In genomic region chr3:113745273-113746068, GRCh38 we compare ENCODE assay signal across 8 cellular contexts. TPM values are rescaled to one million over a fixed set of nuclear protein-coding genes. Genes with fewer than 3 reads are reported as not detected.
DNase-seq lines count a peak whose midpoint lies in the region; ATAC-seq and TF ChIP-seq lines count a peak whose summit lies in the region.

No MANE protein-coding gene starts in this region.

- peak overlapping the region; percentile 100 for H3K4me2 ChIP-seq in OCI-LY7 (ENCODE audit: low read length)

- H3K27me3 Mint-ChIP-seq in Calu3 (ENCODE audit: unreplicated experiment): no peaks in the 10 kb centered on the region
- no peaks in the 10 kb centered on the region for H3K27me3 Mint-ChIP-seq in IgD-negative memory B cell

- intact Hi-C loops in Calu3 (cut with micrococcal nuclease; ENCODE audit: unreplicated experiment) (no loop called here), OCI-LY7 (cut with micrococcal nuclease; ENCODE audit: unreplicated experiment) (loop anchor here (1.0 to 5.0 kb wide), 10 partner anchors 9 to 727 kb away; partner anchors contain the start of genes CCDC191, QTRT2, USF3 and ZDHHC23)

- H3K9me3 ChIP-seq in OCI-LY7 (ENCODE audit: low read length) (no peaks in the 10 kb centered on the region), mucosa of stomach (ENCODE audit: control insufficient read depth, low read length) (no peaks in the 10 kb centered on the region)

- peak overlapping the region; percentile 53 for H2AFZ ChIP-seq in OCI-LY7 (ENCODE audit: low read length)

- H3K36me3 Mint-ChIP-seq in Calu3 (ENCODE audit: insufficient read depth, unreplicated experiment): peaks cover 43% of the 10 kb centered on the region
- H3K36me3 Mint-ChIP-seq in IgD-negative memory B cell: peaks cover 1% of the 10 kb centered on the region

- BruUV-seq in Calu3 (replicated peaks; lab: Mats Ljungman, UMichigan) (no TSS peak), OCI-LY7 (replicated peaks; lab: Mats Ljungman, UMichigan) (no TSS peak)

- H3K4me3 Mint-ChIP-seq in Calu3 (ENCODE audit: low read depth, unreplicated experiment): peak overlapping the region; percentile 100
- peak overlapping the region; percentile 92 to 100 (median 98) for H3K4me3 Mint-ChIP-seq in IgD-negative memory B cell

- H3K4me1 Mint-ChIP-seq in Calu3 (ENCODE audit: low read depth, unreplicated experiment) (peaks cover 34% of the 10 kb centered on the region), IgD-negative memory B cell (peaks cover 43 to 58% (median 54%) of the 10 kb centered on the region in 3 donors)

- peak; percentile 54 for ATAC-seq in GM21576 (IDR thresholded peaks at IDR 0.05; ENCODE audit: unreplicated experiment)

- POLR2A ChIA-PET in OCI-LY7 (lab: Charles Lee): interaction anchor here (0.6 to 1.7 kb wide), 14 partner anchors 9 to 895 kb away, joined by 3 to 9 read pairs (median 3); partner anchors contain the start of gene USF3

- H3K4me3 ChIP-seq in OCI-LY7 (ENCODE audit: low read depth, low read length, poor library complexity, severe bottlenecking) (peak overlapping the region; percentile 83), mucosa of stomach (ENCODE audit: low read length) (peak overlapping the region; percentile 56)

- H3K4me1 ChIP-seq in OCI-LY7 (ENCODE audit: insufficient read depth, low read length, poor library complexity, severe bottlenecking) (peaks cover 56% of the 10 kb centered on the region), mucosa of stomach (ENCODE audit: control insufficient read depth, insufficient read depth, low read length) (peaks cover 16% of the 10 kb centered on the region)

- DNase-seq in Calu3: peak; percentile 76
- DNase-seq in OCI-LY7 (ENCODE audit: low spot score): peak; percentile 88
- peak; percentile 69 for DNase-seq in activated T-cell treated with anti-CD3 and anti-CD28 coated beads for 4 hours
- DNase-seq in epithelial cell of prostate (ENCODE audit: low read depth, low spot score): peak; percentile 87
- DNase-seq in stimulated activated CD8-positive, alpha-beta memory T cell treated with anti-CD3 and anti-CD28 coated beads, Interleukin-7, amount 100 ng/mL, for 1 hour (ENCODE audit: low read depth in 2 of 2): peak; percentile 47 to 52

- no peaks in the 10 kb centered on the region for H3K27me3 ChIP-seq in mucosa of stomach (ENCODE audit: control insufficient read depth, insufficient read depth, low read length)

- H3K36me3 ChIP-seq in OCI-LY7 (ENCODE audit: insufficient read depth, low read length): peaks cover 43% of the 10 kb centered on the region
- no peaks in the 10 kb centered on the region for H3K36me3 ChIP-seq in mucosa of stomach (ENCODE audit: control insufficient read depth, insufficient read depth, low read length)

- TF ChIP-seq CTCF in Calu3 (IDR thresholded peaks at IDR 0.05; ENCODE audit: unreplicated experiment) (no peak), OCI-LY7 (conservative IDR thresholded peaks at IDR 0.05; ENCODE audit: low read length) (peak; percentile 85)

- CTCF ChIA-PET in Calu3 (lab: Charles Lee) (interaction anchor here (0.6 to 1.6 kb wide), 9 partner anchors 10 to 168 kb away, joined by 3 to 21 read pairs (median 6); partner anchors contain the start of gene GRAMD1C), OCI-LY7 (lab: Charles Lee; ENCODE audit: unreplicated experiment) (interaction anchor here (1.1 to 2.0 kb wide), 4 partner anchors 9 to 94 kb away, joined by 4 to 10 read pairs (median 6); partner anchors contain the start of gene GRAMD1C)

- H3K9ac ChIP-seq in mucosa of stomach (ENCODE audit: low read length): peak overlapping the region; percentile 99

- H3K27ac ChIP-seq in OCI-LY7 (ENCODE audit: low read depth, low read length, poor library complexity, severe bottlenecking) (peak overlapping the region; percentile 95), epithelial cell of prostate (peak overlapping the region; percentile 98)

- H3K9me3 Mint-ChIP-seq in Calu3 (ENCODE audit: low read depth, unreplicated experiment): no peaks in the 10 kb centered on the region
- H3K9me3 Mint-ChIP-seq in IgD-negative memory B cell: no peaks in the 10 kb centered on the region

- no peaks in the 10 kb centered on the region for H3K9me2 ChIP-seq in OCI-LY7 (ENCODE audit: insufficient read depth, low read length)

- H3K27ac Mint-ChIP-seq in Calu3 (ENCODE audit: unreplicated experiment) (peak overlapping the region; percentile 97), IgD-negative memory B cell (peak overlapping the region; percentile 95 to 100 (median 100))

- peaks cover 41% of the 10 kb centered on the region for H4K20me1 ChIP-seq in OCI-LY7 (ENCODE audit: insufficient read depth, low read length)

- peaks cover 84% of the 10 kb centered on the region for H3K79me2 ChIP-seq in OCI-LY7 (ENCODE audit: insufficient read depth, low read depth, low read length)

RNA-seq across cellular contexts. Expression of gene NAA50, which starts 0.6 kb away (rescaled TPM):
- 155 and 156 TPM in 2 replicates for total RNA-seq in Calu3 (2022)
- polyA plus RNA-seq in IgD-negative memory B cell: 104 TPM
- total RNA-seq in OCI-LY7 (2014; rRNA removed; shearing (Covaris generic)): 223 and 225 TPM in 2 replicates
- 159 and 172 TPM in 2 replicates for total RNA-seq in OCI-LY7 (2022)

RNA-seq across cellular contexts. Expression of gene ATP6V1A, which starts 1.4 kb away (rescaled TPM):
- total RNA-seq in Calu3 (2022) (56.6 and 65.2 TPM in 2 replicates), OCI-LY7 (2022) (63.2 and 77.3 TPM in 2 replicates)
- 26.7 TPM for polyA plus RNA-seq in IgD-negative memory B cell
- total RNA-seq in OCI-LY7 (2014; rRNA removed; shearing (Covaris generic)): 22.1 and 26.5 TPM in 2 replicates

RNA-seq across cellular contexts. Expression of gene USF3, which starts 49.0 kb away (rescaled TPM):
- total RNA-seq in Calu3 (2022): 10.2 and 10.7 TPM in 2 replicates
- polyA plus RNA-seq in IgD-negative memory B cell: 7.4 TPM
- total RNA-seq in OCI-LY7 (2014; rRNA removed; shearing (Covaris generic)): 8.0 and 11.7 TPM in 2 replicates
- 18.1 and 20.0 TPM in 2 replicates for total RNA-seq in OCI-LY7 (2022)

Comparison
In these comparisons a context has a peak if more than half of its experiments do, and no peak if none do; other contexts are left out.
1. Peak in every context shown above with its lines: DNase-seq, ATAC-seq, H3K4me3 ChIP-seq and H3K27ac ChIP-seq.